17 cellular contexts compared by ENCODE assay signal in the genomic region with DNA sequence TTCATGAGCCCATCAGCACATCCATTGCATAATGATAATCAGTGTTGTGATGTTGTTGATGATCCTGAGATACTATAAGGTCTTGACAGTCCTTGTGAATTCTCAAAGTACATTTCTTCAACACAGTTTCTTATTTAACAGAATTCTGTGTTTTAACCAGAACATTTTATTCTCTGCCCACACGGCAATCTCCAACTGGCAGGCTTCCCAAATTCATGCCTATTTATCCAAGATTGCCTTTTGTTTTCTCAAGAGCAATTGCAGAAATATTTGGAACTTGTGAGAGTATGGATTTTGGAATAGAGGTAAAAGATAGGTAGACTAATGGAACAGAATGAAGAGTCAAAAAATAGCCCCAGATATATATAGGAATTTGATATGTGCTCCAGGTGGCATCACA.
DNase-seq lines count a peak whose midpoint lies in the region; TF ChIP-seq lines count a peak whose summit lies in the region.
"Had no signal": no experiment of that assay in that cellular context is flagged by ENCODE, and none has a peak within 500 bp of the region (broad histone marks: within the 10 kb centered on the region; RNA-seq: fewer than 3 reads in every experiment).

No MANE protein-coding gene starts in this region.

- H3K9ac ChIP-seq in adipocyte (ENCODE audit: low read length) = no peak overlapping the region

- POLR2A ChIA-PET in A673 (lab: Charles Lee; ENCODE audit: low non-redundant PET) = no interaction called here

- BruUV-seq in A673 (replicated peaks; lab: Mats Ljungman, UMichigan) = no TSS peak

- H3K4me1 ChIP-seq in adipocyte (ENCODE audit: control insufficient read depth, insufficient read depth, low read length) (peaks cover 27% of the 10 kb centered on the region), BE2C (no peaks in the 10 kb centered on the region), A673 (ENCODE audit: insufficient read depth, low read length, poor library complexity, severe bottlenecking) (no peaks in the 10 kb centered on the region)

- H3K4me3 ChIP-seq in adipocyte (ENCODE audit: low read length) (no peak overlapping the region), fibroblast of the aortic adventitia (ENCODE audit: low read depth, low read length) (no peak overlapping the region), BE2C (ENCODE audit: low read depth, low read length) (no peak overlapping the region), A673 (ENCODE audit: low read depth, low read length, poor library complexity, severe bottlenecking) (no peak overlapping the region)
- H3K4me3 ChIP-seq: GM23338 had no signal

- no peak overlapping the region for H3K27ac ChIP-seq in A673 (ENCODE audit: low read depth, low read length, poor library complexity, severe bottlenecking)
- H3K27ac ChIP-seq: C4-2B, HL-60 had no signal

- TF ChIP-seq CTCF in fibroblast of the aortic adventitia (IDR thresholded peaks at IDR 0.05; ENCODE audit: insufficient read depth, low read length) (no peak), BE2C (IDR thresholded peaks at IDR 0.05; ENCODE audit: low read depth, low read length) (no peak), A673 (conservative IDR thresholded peaks at IDR 0.05; ENCODE audit: low read depth, low read length) (no peak)

- intact Hi-C loops in A673 (cut with micrococcal nuclease; ENCODE audit: unreplicated experiment) = no loop called here

- DNase-seq in adipocyte (ENCODE audit: low read depth) (peak; percentile 35), dermis blood vessel endothelial cell (peak; percentile 12), fibroblast of the aortic adventitia (ENCODE audit: low read depth) (peak; percentile 18), superior temporal gyrus (ENCODE audit: extremely low spot score) (peak; percentile 59), BE2C (no peak), A673 (ENCODE audit: low spot score) (no peak)
- DNase-seq in effector CD8-positive, alpha-beta T cell (lab: John Stamatoyannopoulos, UW) = no peak
- DNase-seq: 8988T; ACHN; CD4-positive, alpha-beta memory T cell; DMS153; DMS79; GDM1; HCEC 1CT had no signal

- H3K36me3 ChIP-seq in adipocyte (ENCODE audit: control insufficient read depth, insufficient read depth, low read length, severe bottlenecking) (no peaks in the 10 kb centered on the region), BE2C (no peaks in the 10 kb centered on the region), A673 (ENCODE audit: insufficient read depth, low read length, poor library complexity, severe bottlenecking) (no peaks in the 10 kb centered on the region)

- CTCF ChIA-PET in A673 (lab: Charles Lee) = no interaction called here

- no peaks in the 10 kb centered on the region for H3K9me3 ChIP-seq in adipocyte (ENCODE audit: control insufficient read depth, low read length)
- no peaks in the 10 kb centered on the region for H3K9me3 ChIP-seq in BE2C
- no peaks in the 10 kb centered on the region for H3K9me3 ChIP-seq in A673 (ENCODE audit: low read depth, low read length, poor library complexity, severe bottlenecking)

- no peaks in the 10 kb centered on the region for H3K27me3 ChIP-seq in adipocyte (replicated peaks; ENCODE audit: control insufficient read depth, insufficient read depth, low read length)
- H3K27me3 ChIP-seq in BE2C = no peaks in the 10 kb centered on the region
- no peaks in the 10 kb centered on the region for H3K27me3 ChIP-seq in A673 (replicated peaks; ENCODE audit: insufficient read depth, low read depth, low read length, poor library complexity)

Comparison
In these comparisons a context has a peak if more than half of its experiments do, and no peak if none do; other contexts are left out.
1. DNase-seq: peak in adipocyte (single experiment), dermis blood vessel endothelial cell (single experiment), fibroblast of the aortic adventitia (single experiment) and superior temporal gyrus (single experiment); none in effector CD8-positive, alpha-beta T cell (single experiment), BE2C (single experiment) and A673 (single experiment).